ENCODE assay signal across 11 cellular contexts in genomic region chr4:102823464-102823863, GRCh38. TPM values are rescaled to one million over a fixed set of nuclear protein-coding genes. Genes with fewer than 3 reads are reported as not detected.
DNase-seq lines count a peak whose midpoint lies in the region; ATAC-seq and TF ChIP-seq lines count a peak whose summit lies in the region.
"Had no signal": no experiment of that assay in that cellular context is flagged by ENCODE, and none has a peak within 500 bp of the region (broad histone marks: within the 10 kb centered on the region; RNA-seq: fewer than 3 reads in every experiment).

No MANE protein-coding gene starts in this region.

- H3K27ac ChIP-seq in GM23248 (peak overlapping the region; percentile 100), PC-9 (no peak overlapping the region), skin epidermis (peak overlapping the region in 6 of 21 experiments; percentile 7 to 100 (median 38))

- H2AFZ ChIP-seq in GM23248 (no peak overlapping the region), PC-9 (no peak overlapping the region)

- POLR2A ChIA-PET in PC-9 (lab: Charles Lee; ENCODE audit: unreplicated experiment), result no interaction called here

- peaks cover 70% of the 10 kb centered on the region for H3F3A ChIP-seq in GM23248 (ENCODE audit: insufficient read depth)
- peaks cover 27% of the 10 kb centered on the region for H3F3A ChIP-seq in PC-9 (ENCODE audit: insufficient read depth, low read depth)

- H3K4me1 ChIP-seq in GM23248 (ENCODE audit: insufficient read depth), result peaks cover 51% of the 10 kb centered on the region
- H3K4me1 ChIP-seq in PC-9 (replicated peaks; ENCODE audit: insufficient read depth), result peaks cover 23% of the 10 kb centered on the region

- ATAC-seq in HG03196 (IDR thresholded peaks at IDR 0.05; ENCODE audit: unreplicated experiment), result no peak
- ATAC-seq in HG03039 (IDR thresholded peaks at IDR 0.05; ENCODE audit: unreplicated experiment), result no peak

- H3K9ac ChIP-seq in GM23248, result peak overlapping the region; percentile 99

- 0 out of 2 replicates have a peak, but pooled peaks cover 9% of the 10 kb centered on the region for H3K36me3 ChIP-seq in GM23248 (ENCODE audit: low read depth)
- peaks cover 52% of the 10 kb centered on the region for H3K36me3 ChIP-seq in PC-9 (ENCODE audit: low read depth)

- H4K20me1 ChIP-seq in GM23248 (ENCODE audit: insufficient read depth) (peaks cover 52% of the 10 kb centered on the region), PC-9 (ENCODE audit: insufficient read depth) (peaks cover 68% of the 10 kb centered on the region)

- TF ChIP-seq CTCF in PC-9 (conservative IDR thresholded peaks at IDR 0.05) (no peak), fibroblast of villous mesenchyme (IDR thresholded peaks at IDR 0.05; ENCODE audit: insufficient read depth, low read depth, low read length) (no peak)

- no peaks in the 10 kb centered on the region for H3K27me3 ChIP-seq in GM23248 (replicated peaks; ENCODE audit: insufficient read depth)
- no peaks in the 10 kb centered on the region for H3K27me3 ChIP-seq in PC-9 (ENCODE audit: insufficient read depth, low read depth)

- in situ Hi-C loops in GM23248 (cut with MboI), result no loop called here

- H3K79me2 ChIP-seq in GM23248 (ENCODE audit: insufficient read depth) (peaks cover 84% of the 10 kb centered on the region), PC-9 (ENCODE audit: low read depth) (peaks cover 83% of the 10 kb centered on the region)

- DNase-seq in GM23248 (no peak), PC-9 (no peak), fibroblast of villous mesenchyme (ENCODE audit: low read depth) (no peak), NCI-H1694 treated with DMSO at 0.1 percent for 48 hours (lab: John Stamatoyannopoulos, UW) (no peak)
- DNase-seq: glutamatergic neuron; NCI-H1048; stimulated activated CD4-positive, alpha-beta T cell treated with anti-CD3 and anti-CD28 coated beads, Interleukin-12 subunit alpha, Interleukin-12 subunit beta, amount 100 ng/mL, for 4 hours; SW 1271 had no signal

- H3K9me2 ChIP-seq in GM23248 (ENCODE audit: insufficient read depth), result no peaks in the 10 kb centered on the region
- no peaks in the 10 kb centered on the region for H3K9me2 ChIP-seq in PC-9 (ENCODE audit: insufficient read depth)

- H3K4me2 ChIP-seq in GM23248 (ENCODE audit: unreplicated experiment) (peak overlapping the region; percentile 91), PC-9 (peak overlapping the region; percentile 94)

- CTCF ChIA-PET in PC-9 (lab: Charles Lee), result interaction anchor here (0.6 kb wide), 1 partner anchor 20 kb away, joined by 3 read pairs; no protein-coding TSS in a partner anchor

- no peaks in the 10 kb centered on the region for H3K9me3 ChIP-seq in GM23248 (ENCODE audit: low read depth)
- H3K9me3 ChIP-seq in PC-9 (ENCODE audit: insufficient read depth, low read depth), result no peaks in the 10 kb centered on the region

- WGBS in GM23248 (ENCODE audit: low coverage in 1 of 2, low lambda C conversion rate in 2 of 2, missing lambda C conversion rate in 2 of 2), 2 experiments, result 16 to 20% methylated on average over 4 of the region's 4 CpGs

- H3K4me3 ChIP-seq in GM23248 (peak overlapping the region; percentile 96), PC-9 (peak overlapping the region; percentile 95), fibroblast of villous mesenchyme (ENCODE audit: low read depth, low read length) (peak overlapping the region; percentile 99), skin epidermis (peak overlapping the region in 4 of 7 experiments; percentile 55 to 97 (median 72))

- BruUV-seq in PC-9 (replicated peaks; lab: Mats Ljungman, UMichigan), result no TSS peak

- intact Hi-C loops in PC-9 (cut with micrococcal nuclease; ENCODE audit: unreplicated experiment), result no loop called here

RNA-seq across cellular contexts. Expression of gene UBE2D3, which starts 3.9 kb away (rescaled TPM):
- total RNA-seq in GM23248 (2014; rRNA removed; shearing (Covaris generic)), result 326 and 379 TPM in 2 replicates
- polyA plus RNA-seq in GM23248 (2016; fragmentation: Nextera tagmentation; extraction: Ambion mirVana), result 305 and 317 TPM in 2 replicates
- 154 and 183 TPM in 2 replicates for total RNA-seq in PC-9 (2021)
- 399 and 495 TPM in 2 replicates for total RNA-seq in fibroblast of villous mesenchyme

RNA-seq across cellular contexts. Expression of gene CISD2, which starts 45.3 kb away (rescaled TPM):
- 26.7 and 40.3 TPM in 2 replicates for total RNA-seq in GM23248 (2014; rRNA removed; shearing (Covaris generic))
- 67.7 and 69.7 TPM in 2 replicates for polyA plus RNA-seq in GM23248 (2016; fragmentation: Nextera tagmentation; extraction: Ambion mirVana)
- total RNA-seq in PC-9 (2021) (23.1 and 26.9 TPM in 2 replicates), fibroblast of villous mesenchyme (24.2 and 36.3 TPM in 2 replicates)
